8 cellular contexts compared by ENCODE assay signal in genomic region chr14:60723218-60724079, GRCh38. TPM values are rescaled to one million over a fixed set of nuclear protein-coding genes. Genes with fewer than 3 reads are reported as not detected.
DNase-seq lines count a peak whose midpoint lies in the region; ATAC-seq and TF ChIP-seq lines count a peak whose summit lies in the region.

No MANE protein-coding gene starts in this region.

- no peaks in the 10 kb centered on the region for H3K9me2 ChIP-seq in GM23248 (ENCODE audit: insufficient read depth)

- peak overlapping the region in 1 of 2 experiments; percentile 53; a peak in 2 of 4 replicates for H3K4me3 ChIP-seq in DND-41 (ENCODE audit: low read depth in 1 of 2, low read length in 2 of 2)
- peak overlapping the region; percentile 83 for H3K4me3 ChIP-seq in GM23248
- H3K4me3 ChIP-seq in fibroblast of lung (replicated peaks in 1 of 4; ENCODE audit: control extremely low read depth in 1 of 4, insufficient read depth in 1 of 4, low read depth in 3 of 4, low read length in 4 of 4), result peak overlapping the region; percentile 67 to 92 (median 80)

- in situ Hi-C loops in GM23248 (cut with MboI), result no loop called here

- no peaks in the 10 kb centered on the region for H3K36me3 Mint-ChIP-seq in natural killer cell treated with Interleukin-12 subunit alpha and Interleukin-12 subunit beta and Interleukin-15 and Interleukin-18, amount 100 ng/mL, for 72 hours

- no peak for TF ChIP-seq CTCF in DND-41 (IDR thresholded peaks at IDR 0.05; ENCODE audit: borderline replicate concordance, extremely low read depth, low read length, poor library complexity, severe bottlenecking)
- no peak for TF ChIP-seq CTCF in fibroblast of lung (conservative IDR thresholded peaks at IDR 0.05 in 1 of 2, IDR thresholded peaks at IDR 0.05 in 1 of 2; ENCODE audit: low read depth in 1 of 2, low read length in 2 of 2)

- H4K20me1 ChIP-seq in DND-41 (ENCODE audit: insufficient read depth, low read length) (no peaks in the 10 kb centered on the region), GM23248 (ENCODE audit: insufficient read depth) (no peaks in the 10 kb centered on the region), fibroblast of lung (ENCODE audit: control insufficient read depth, extremely low read depth, insufficient read depth, low read length) (no peaks in the 10 kb centered on the region)

- H3K4me1 Mint-ChIP-seq in natural killer cell treated with Interleukin-12 subunit alpha and Interleukin-12 subunit beta and Interleukin-15 and Interleukin-18, amount 100 ng/mL, for 72 hours (ENCODE audit: low read depth in 2 of 2), result peaks cover 11 to 18% of the 10 kb centered on the region in 2 donors

- no peaks in the 10 kb centered on the region for H3K9me3 Mint-ChIP-seq in natural killer cell treated with Interleukin-12 subunit alpha and Interleukin-12 subunit beta and Interleukin-15 and Interleukin-18, amount 100 ng/mL, for 72 hours

- H3K9me3 ChIP-seq in DND-41 (ENCODE audit: insufficient read depth, low read length, severe bottlenecking) (no peaks in the 10 kb centered on the region), GM23248 (ENCODE audit: low read depth) (no peaks in the 10 kb centered on the region), fibroblast of lung (ENCODE audit: control insufficient read depth, insufficient read depth, low read depth, low read length) (no peaks in the 10 kb centered on the region)

- H3K4me2 ChIP-seq in DND-41 (ENCODE audit: insufficient read depth, low read length) (peak overlapping the region; percentile 70), GM23248 (ENCODE audit: unreplicated experiment) (peak overlapping the region; percentile 73), fibroblast of lung (ENCODE audit: extremely low read depth, insufficient read depth, low read length) (peak overlapping the region; percentile 76)

- no peaks in the 10 kb centered on the region for H3K36me3 ChIP-seq in DND-41 (ENCODE audit: insufficient read depth, low read length)
- H3K36me3 ChIP-seq in GM23248 (ENCODE audit: low read depth), result peaks cover 13% of the 10 kb centered on the region; the same call in 1 of the 2 replicates
- no peaks in the 10 kb centered on the region for H3K36me3 ChIP-seq in fibroblast of lung (ENCODE audit: control insufficient read depth, insufficient read depth, low read length)

- peak; percentile 65 for ATAC-seq in DND-41 (ENCODE audit: insufficient read depth, low read depth)
- peak; percentile 68 to 71 for ATAC-seq in natural killer cell treated with Interleukin-12 subunit alpha and Interleukin-12 subunit beta and Interleukin-15 and Interleukin-18, amount 100 ng/mL, for 72 hours
- ATAC-seq in HG03442 (IDR thresholded peaks at IDR 0.05; ENCODE audit: unreplicated experiment), result no peak
- ATAC-seq in GM18870 (IDR thresholded peaks at IDR 0.05; ENCODE audit: unreplicated experiment), result no peak

- DNase-seq in DND-41 (peak; percentile 13), GM23248 (peak; percentile 77), NCI-H1105 treated with DMSO at 0.1 percent for 48 hours (lab: John Stamatoyannopoulos, UW) (peak; percentile 50), fibroblast of lung (ENCODE audit: low read depth in 2 of 2) (peak; percentile 62 to 69)
- peak; percentile 71 for DNase-seq in activated CD8-positive, alpha-beta memory T cell treated with anti-CD3 and anti-CD28 coated beads, Interleukin-2, amount 50 U/mL, for 48 hours
- no peak for DNase-seq in natural killer cell treated with Interleukin-12 subunit alpha and Interleukin-12 subunit beta and Interleukin-15 and Interleukin-18, amount 100 ng/mL, for 72 hours (ENCODE audit: low spot score)

- H3K27ac ChIP-seq in DND-41 (ENCODE audit: low read length) (no peak overlapping the region), GM23248 (peak overlapping the region; percentile 80), fibroblast of lung (ENCODE audit: insufficient read depth, low read length) (peak overlapping the region; percentile 75)

- H2AFZ ChIP-seq in DND-41 (ENCODE audit: low read depth, low read length) (peak overlapping the region; percentile 68), GM23248 (peak overlapping the region; percentile 85), fibroblast of lung (ENCODE audit: low read length) (peak overlapping the region; percentile 95)

- peaks cover 53 to 59% of the 10 kb centered on the region in 2 donors for H3K27me3 Mint-ChIP-seq in natural killer cell treated with Interleukin-12 subunit alpha and Interleukin-12 subunit beta and Interleukin-15 and Interleukin-18, amount 100 ng/mL, for 72 hours

- H3K9ac ChIP-seq in DND-41 (ENCODE audit: low read depth, low read length), result peak overlapping the region; percentile 4; the same call in 1 of the 2 replicates
- peak overlapping the region; percentile 85 for H3K9ac ChIP-seq in GM23248
- peak overlapping the region; percentile 69 for H3K9ac ChIP-seq in fibroblast of lung (ENCODE audit: insufficient read depth, low read length)

- 1 to 2% methylated on average over 60 to 85 of the region's 88 CpGs for WGBS in GM23248 (ENCODE audit: low coverage in 1 of 2, low lambda C conversion rate in 2 of 2, missing lambda C conversion rate in 2 of 2), 2 experiments

- H3K4me1 ChIP-seq in DND-41 (ENCODE audit: insufficient read depth, low read length) (peaks cover 18% of the 10 kb centered on the region; the same call in 1 of the 2 replicates), GM23248 (ENCODE audit: insufficient read depth) (0 out of 2 replicates have a peak, but pooled peaks cover 4% of the 10 kb centered on the region), fibroblast of lung (ENCODE audit: control insufficient read depth, extremely low read depth, insufficient read depth, low read length) (no peaks in the 10 kb centered on the region)

- H3K4me3 Mint-ChIP-seq in natural killer cell treated with Interleukin-12 subunit alpha and Interleukin-12 subunit beta and Interleukin-15 and Interleukin-18, amount 100 ng/mL, for 72 hours, result peak overlapping the region; percentile 88

- H3K79me2 ChIP-seq in DND-41 (ENCODE audit: insufficient read depth, low read length) (no peaks in the 10 kb centered on the region), GM23248 (ENCODE audit: insufficient read depth) (peaks cover 48% of the 10 kb centered on the region), fibroblast of lung (ENCODE audit: control insufficient read depth, insufficient read depth, low read length) (peaks cover 31% of the 10 kb centered on the region)

- peaks cover 6% of the 10 kb centered on the region; the same call in 1 of the 2 replicates for H3F3A ChIP-seq in GM23248 (ENCODE audit: insufficient read depth)

- H3K27ac Mint-ChIP-seq in natural killer cell treated with Interleukin-12 subunit alpha and Interleukin-12 subunit beta and Interleukin-15 and Interleukin-18, amount 100 ng/mL, for 72 hours, result no peak overlapping the region

- peaks cover 55% of the 10 kb centered on the region for H3K27me3 ChIP-seq in DND-41 (ENCODE audit: insufficient read depth, low read length, poor library complexity)
- no peaks in the 10 kb centered on the region for H3K27me3 ChIP-seq in GM23248 (replicated peaks; ENCODE audit: insufficient read depth)
- H3K27me3 ChIP-seq in fibroblast of lung (ENCODE audit: control insufficient read depth, insufficient read depth, low read length), result no peaks in the 10 kb centered on the region

RNA-seq across cellular contexts. Expression of gene SIX4, which starts 0.7 kb away (rescaled TPM):
- 9.2 and 12.2 TPM in 2 replicates for total RNA-seq in GM23248 (2014; rRNA removed; shearing (Covaris generic))
- polyA plus RNA-seq in GM23248 (2016; fragmentation: Nextera tagmentation; extraction: Ambion mirVana) (1.5 TPM in 2 replicates), fibroblast of lung (9.1 and 9.8 TPM in 2 replicates)
- total RNA-seq in fibroblast of lung, result 9.2 and 18.3 TPM in 2 replicates
- polyA plus RNA-seq in fibroblast of lung (2012), result 7.4 and 8.3 TPM in 2 replicates
- 9.4 and 10.9 TPM in 2 replicates for polyA minus RNA-seq in fibroblast of lung (ENCODE audit: low replicate concordance)
- under 1 TPM in 1 of 2 donors, not detected in 1; 0.10 TPM for total RNA-seq in natural killer cell treated with Interleukin-12 subunit alpha and Interleukin-12 subunit beta and Interleukin-15 and Interleukin-18, amount 100 ng/mL, for 72 hours

RNA-seq across cellular contexts. Expression of gene MNAT1, which starts 11.1 kb away (rescaled TPM):
- total RNA-seq in GM23248 (2014; rRNA removed; shearing (Covaris generic)), result 32.5 and 53.8 TPM in 2 replicates
- polyA plus RNA-seq in GM23248 (2016; fragmentation: Nextera tagmentation; extraction: Ambion mirVana), result 39.9 and 43.8 TPM in 2 replicates
- 33.6 and 48.2 TPM in 2 replicates for total RNA-seq in fibroblast of lung
- polyA plus RNA-seq in fibroblast of lung, result 52.5 and 58.5 TPM in 2 replicates
- polyA plus RNA-seq in fibroblast of lung (2012), result 37.9 and 42.1 TPM in 2 replicates
- polyA minus RNA-seq in fibroblast of lung (ENCODE audit: low replicate concordance), result 8.2 and 22.0 TPM in 2 replicates
- 10 to 100 TPM; 48.2 to 52.4 TPM for total RNA-seq in natural killer cell treated with Interleukin-12 subunit alpha and Interleukin-12 subunit beta and Interleukin-15 and Interleukin-18, amount 100 ng/mL, for 72 hours

Comparison
In these comparisons a context has a peak if more than half of its experiments do, and no peak if none do; other contexts are left out.
1. ATAC-seq: peak in DND-41 (single experiment) and natural killer cell treated with Interleukin-12 subunit alpha and Interleukin-12 subunit beta and Interleukin-15 and Interleukin-18, amount 100 ng/mL, for 72 hours (2 of 2); none in HG03442 (single experiment) and GM18870 (single experiment).
2. H3K9ac ChIP-seq: peak in every context shown above with its lines; median percentile 85 in GM23248; 69 in fibroblast of lung; 4 in DND-41.
3. Peak in every context shown above with its lines, with median percentiles within 50 percentile points of each other: H2AFZ ChIP-seq and H3K4me2 ChIP-seq.